In genomic region chr3:196145420-196146262, GRCh38 we compare ENCODE assay signal across 1 cellular context.
TF ChIP-seq lines count a peak whose summit lies in the region.

No MANE protein-coding gene starts in this region.

TF ChIP-seq in K562, 482 proteins besides CTCF, POLR2A, EP300 and RAD21 (continued from another document and continues in another):
- TF ChIP-seq NFE2 (IDR thresholded peaks at IDR 0.05; ENCODE audit: low read depth) = 0 out of 2 replicates have a peak, but pooled peaks have one; percentile 9
- TF ChIP-seq MXI1 (IDR thresholded peaks at IDR 0.05; ENCODE audit: low read depth, low read length) = no peak
- TF ChIP-seq POLR2G (IDR thresholded peaks at IDR 0.05; ENCODE audit: low read depth, low read length) = 0 out of 2 replicates have a peak, but pooled peaks have one; percentile 36
- 0 out of 2 replicates have a peak, but pooled peaks have one; percentile 3 for TF ChIP-seq CBFA2T3 (IDR thresholded peaks at IDR 0.05)
- peak; percentile 73 for TF ChIP-seq LEF1 (IDR thresholded peaks at IDR 0.05)
- TF ChIP-seq, protein P1, sequence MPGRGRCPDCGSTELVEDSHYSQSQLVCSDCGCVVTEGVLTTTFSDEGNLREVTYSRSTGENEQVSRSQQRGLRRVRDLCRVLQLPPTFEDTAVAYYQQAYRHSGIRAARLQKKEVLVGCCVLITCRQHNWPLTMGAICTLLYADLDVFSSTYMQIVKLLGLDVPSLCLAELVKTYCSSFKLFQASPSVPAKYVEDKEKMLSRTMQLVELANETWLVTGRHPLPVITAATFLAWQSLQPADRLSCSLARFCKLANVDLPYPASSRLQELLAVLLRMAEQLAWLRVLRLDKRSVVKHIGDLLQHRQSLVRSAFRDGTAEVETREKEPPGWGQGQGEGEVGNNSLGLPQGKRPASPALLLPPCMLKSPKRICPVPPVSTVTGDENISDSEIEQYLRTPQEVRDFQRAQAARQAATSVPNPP (IDR thresholded peaks at IDR 0.05; ENCODE audit: borderline replicate concordance, insufficient read depth, insufficient read length) = no peak
- no peak for TF ChIP-seq ZBTB1 (CRISPR knock-in tag; IDR thresholded peaks at IDR 0.05; ENCODE audit: borderline replicate concordance, low read depth)
- TF ChIP-seq ZFPM2 (CRISPR knock-in tag; IDR thresholded peaks at IDR 0.05) = no peak
- peak; percentile 70; the same call in 1 of the 2 replicates for TF ChIP-seq TOE1 (IDR thresholded peaks at IDR 0.05; ENCODE audit: borderline replicate concordance)
- no peak for TF ChIP-seq TOE1 (CRISPR knock-in tag; IDR thresholded peaks at IDR 0.05; ENCODE audit: borderline replicate concordance, low read depth)
- no peak for TF ChIP-seq RBM15 (IDR thresholded peaks at IDR 0.05; ENCODE audit: insufficient read depth, low read length)
- TF ChIP-seq ARID3B (CRISPR knock-in tag; IDR thresholded peaks at IDR 0.05; ENCODE audit: borderline replicate concordance) = no peak
- TF ChIP-seq CBX2 (IDR thresholded peaks at IDR 0.05; ENCODE audit: insufficient read depth, low read length, poor library complexity, severe bottlenecking) = no peak
- TF ChIP-seq, protein P2, sequence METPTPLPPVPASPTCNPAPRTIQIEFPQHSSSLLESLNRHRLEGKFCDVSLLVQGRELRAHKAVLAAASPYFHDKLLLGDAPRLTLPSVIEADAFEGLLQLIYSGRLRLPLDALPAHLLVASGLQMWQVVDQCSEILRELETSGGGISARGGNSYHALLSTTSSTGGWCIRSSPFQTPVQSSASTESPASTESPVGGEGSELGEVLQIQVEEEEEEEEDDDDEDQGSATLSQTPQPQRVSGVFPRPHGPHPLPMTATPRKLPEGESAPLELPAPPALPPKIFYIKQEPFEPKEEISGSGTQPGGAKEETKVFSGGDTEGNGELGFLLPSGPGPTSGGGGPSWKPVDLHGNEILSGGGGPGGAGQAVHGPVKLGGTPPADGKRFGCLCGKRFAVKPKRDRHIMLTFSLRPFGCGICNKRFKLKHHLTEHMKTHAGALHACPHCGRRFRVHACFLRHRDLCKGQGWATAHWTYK (CRISPR knock-in tag; IDR thresholded peaks at IDR 0.05) = 0 out of 2 replicates have a peak, but pooled peaks have one; percentile 17
- TF ChIP-seq PHF8 (IDR thresholded peaks at IDR 0.05; ENCODE audit: borderline replicate concordance, low read length) = peak; percentile 24; the same call in 1 of the 2 replicates
- TF ChIP-seq MYNN (IDR thresholded peaks at IDR 0.05) = no peak
- TF ChIP-seq MYNN (CRISPR knock-in tag; IDR thresholded peaks at IDR 0.05) = no peak
- no peak for TF ChIP-seq BCL6 (CRISPR knock-in tag; IDR thresholded peaks at IDR 0.05)
- peak; percentile 70; the same call in 1 of the 2 replicates for TF ChIP-seq ZNF584 (CRISPR knock-in tag; IDR thresholded peaks at IDR 0.05; ENCODE audit: low read depth)
- no peak for TF ChIP-seq NCOA6 (IDR thresholded peaks at IDR 0.05)
- TF ChIP-seq CREB1 (IDR thresholded peaks at IDR 0.05) = no peak
- no peak for TF ChIP-seq CREB1 (CRISPR knock-in tag; IDR thresholded peaks at IDR 0.05)
- TF ChIP-seq TEAD4 (IDR thresholded peaks at IDR 0.05; ENCODE audit: low read length) = peak; percentile 25; the same call in 1 of the 2 replicates
- TF ChIP-seq TEAD4 (CRISPR knock-in tag; IDR thresholded peaks at IDR 0.05; ENCODE audit: borderline replicate concordance) = no peak
- TF ChIP-seq EWSR1 (IDR thresholded peaks at IDR 0.05; ENCODE audit: borderline replicate concordance, low read depth, partially characterized antibody) = no peak
- TF ChIP-seq MIER1 (IDR thresholded peaks at IDR 0.05; ENCODE audit: low read depth) = no peak
- no peak for TF ChIP-seq RFX7 (CRISPR knock-in tag; IDR thresholded peaks at IDR 0.05)
- TF ChIP-seq, protein P3, sequence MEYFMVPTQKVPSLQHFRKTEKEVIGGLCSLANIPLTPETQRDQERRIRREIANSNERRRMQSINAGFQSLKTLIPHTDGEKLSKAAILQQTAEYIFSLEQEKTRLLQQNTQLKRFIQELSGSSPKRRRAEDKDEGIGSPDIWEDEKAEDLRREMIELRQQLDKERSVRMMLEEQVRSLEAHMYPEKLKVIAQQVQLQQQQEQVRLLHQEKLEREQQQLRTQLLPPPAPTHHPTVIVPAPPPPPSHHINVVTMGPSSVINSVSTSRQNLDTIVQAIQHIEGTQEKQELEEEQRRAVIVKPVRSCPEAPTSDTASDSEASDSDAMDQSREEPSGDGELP (CRISPR knock-in tag; IDR thresholded peaks at IDR 0.05; ENCODE audit: borderline replicate concordance) = peak; percentile 81; the same call in 1 of the 2 replicates
- no peak for TF ChIP-seq HDAC8 (tag; IDR thresholded peaks at IDR 0.05)
- TF ChIP-seq DDX20 (tag; IDR thresholded peaks at IDR 0.05; ENCODE audit: low read depth) = no peak
- TF ChIP-seq ZNF224 (CRISPR knock-in tag; IDR thresholded peaks at IDR 0.05) = no peak
- TF ChIP-seq ZFX (CRISPR knock-in tag; IDR thresholded peaks at IDR 0.05) = peak; percentile 30; the same call in 1 of the 2 replicates
- TF ChIP-seq CREM (IDR thresholded peaks at IDR 0.05; ENCODE audit: low read depth) = peak; percentile 32; the same call in 1 of the 2 replicates
- no peak for TF ChIP-seq PURB (CRISPR knock-in tag; IDR thresholded peaks at IDR 0.05; ENCODE audit: low read depth)
- peak; percentile 86 for TF ChIP-seq KLF1 (tag; IDR thresholded peaks at IDR 0.05)
- no peak for TF ChIP-seq ZNF316 (IDR thresholded peaks at IDR 0.05)
- no peak for TF ChIP-seq MAFF (IDR thresholded peaks at IDR 0.05; ENCODE audit: low read length)
- TF ChIP-seq ATF7 (IDR thresholded peaks at IDR 0.05) = peak; percentile 76
- TF ChIP-seq TCF3 (CRISPR knock-in tag; IDR thresholded peaks at IDR 0.05) = peak; percentile 15; the same call in 1 of the 2 replicates
- TF ChIP-seq ATF1 (CRISPR knock-in tag; IDR thresholded peaks at IDR 0.05) = no peak
- peak; percentile 41; the same call in 1 of the 2 replicates for TF ChIP-seq ATF1 (tag; IDR thresholded peaks at IDR 0.05)
- TF ChIP-seq TAF9B (IDR thresholded peaks at IDR 0.05; ENCODE audit: partially characterized antibody) = peak; percentile 37
- TF ChIP-seq HMGXB4 (CRISPR knock-in tag; IDR thresholded peaks at IDR 0.05) = no peak
- TF ChIP-seq ZNF740 (CRISPR knock-in tag; IDR thresholded peaks at IDR 0.05) = no peak
- no peak for TF ChIP-seq ZNF740 (tag; IDR thresholded peaks at IDR 0.05)
- no peak for TF ChIP-seq RBM25 (IDR thresholded peaks at IDR 0.05; ENCODE audit: low read depth, low read length, severe bottlenecking)
- TF ChIP-seq PBX2 (CRISPR knock-in tag; IDR thresholded peaks at IDR 0.05; ENCODE audit: low read depth) = no peak; the same call in 1 of the 2 replicates
- peak; percentile 50 for TF ChIP-seq PBX2 (tag; conservative IDR thresholded peaks at IDR 0.05; ENCODE audit: low read depth)
- no peak for TF ChIP-seq BRCA1 (IDR thresholded peaks at IDR 0.05)
- no peak for TF ChIP-seq BRCA1 (CRISPR knock-in tag; IDR thresholded peaks at IDR 0.05)
- no peak for TF ChIP-seq RBM34 (IDR thresholded peaks at IDR 0.05; ENCODE audit: borderline replicate concordance, insufficient read depth, low read length)
- TF ChIP-seq E2F1 (CRISPR knock-in tag; IDR thresholded peaks at IDR 0.05) = no peak
- TF ChIP-seq MAFK (IDR thresholded peaks at IDR 0.05; ENCODE audit: low read length) = no peak
- peak in 1 of 2 experiments; percentile 16; a peak in 1 of 4 replicates for TF ChIP-seq SRF (CRISPR knock-in tag; IDR thresholded peaks at IDR 0.05)
- TF ChIP-seq AFF1 (IDR thresholded peaks at IDR 0.05; ENCODE audit: low read depth in 1 of 2, partially characterized antibody in 2 of 2) = peak in 1 of 2 experiments; percentile 57
- TF ChIP-seq ZNF830 (CRISPR knock-in tag; IDR thresholded peaks at IDR 0.05) = 0 out of 2 replicates have a peak, but pooled peaks have one; percentile 50
